ENCODE assay signal across 9 cellular contexts in genomic region chr5:126516133-126516532, GRCh38.
DNase-seq lines count a peak whose midpoint lies in the region; ATAC-seq, FAIRE-seq and TF ChIP-seq lines count a peak whose summit lies in the region.
"Had no signal": no experiment of that assay in that cellular context is flagged by ENCODE, and none has a peak within 500 bp of the region (broad histone marks: within the 10 kb centered on the region; RNA-seq: fewer than 3 reads in every experiment).

No MANE protein-coding gene starts in this region.

- H3K27ac ChIP-seq in thyroid gland = peak overlapping the region in 2 of 3 donors; percentile 7 to 99

- TF ChIP-seq POLR2A in thyroid gland (IDR thresholded peaks at IDR 0.05) = no peak

- H3K4me3 ChIP-seq in bronchial epithelial cell (ENCODE audit: low read depth, low read length) = no peak overlapping the region
- H3K4me3 ChIP-seq in thyroid gland (replicated peaks in 1 of 3) = no peak overlapping the region

- ATAC-seq in HG02588 (IDR thresholded peaks at IDR 0.05; ENCODE audit: unreplicated experiment) (no peak), HG03097 (IDR thresholded peaks at IDR 0.05; ENCODE audit: low FRiP score, unreplicated experiment) (no peak)
- ATAC-seq: activated T-cell treated with anti-CD3 and anti-CD28 coated beads, Interleukin-2, amount 50 U/mL, for 4 hours had no signal

- intact Hi-C loops in thyroid gland (cut with DNase I) = no loop called here

- H3K9me3 ChIP-seq in thyroid gland = no peaks in the 10 kb centered on the region

- no peak for FAIRE-seq in bronchial epithelial cell (lab: Jason Lieb, UNC)
- FAIRE-seq in frontal cortex (lab: Jason Lieb, UNC) = no peak

- 23 to 45% methylated on average over 1 of the region's 1 CpG for WGBS in thyroid gland, 2 donors

- H3K27me3 ChIP-seq in bronchial epithelial cell (ENCODE audit: control insufficient read depth, insufficient read depth, low read length) (no peaks in the 10 kb centered on the region), thyroid gland (no peaks in the 10 kb centered on the region)

- H3K36me3 ChIP-seq in bronchial epithelial cell (ENCODE audit: control insufficient read depth, insufficient read depth, low read length) (no peaks in the 10 kb centered on the region), thyroid gland (no peaks in the 10 kb centered on the region)

- H3K4me1 ChIP-seq in thyroid gland = peaks cover 53 to 76% of the 10 kb centered on the region in 2 donors

- TF ChIP-seq CTCF in bronchial epithelial cell (IDR thresholded peaks at IDR 0.05; ENCODE audit: insufficient read depth, low read length, severe bottlenecking) = no peak
- no peak for TF ChIP-seq CTCF in thyroid gland (IDR thresholded peaks at IDR 0.05)

- peak; percentile 84 for DNase-seq in LHCN-M2 (ENCODE audit: low read depth)
- peak; percentile 75 for DNase-seq in NCI-H345 treated with DMSO at 0.1 percent for 48 hours (lab: John Stamatoyannopoulos, UW; ENCODE audit: unreplicated experiment)
- DNase-seq in bronchial epithelial cell (ENCODE audit: low read depth) = peak; percentile 64
- no peak for DNase-seq in thyroid gland
- no peak for DNase-seq in frontal cortex (ENCODE audit: low spot score in 2 of 2)
- DNase-seq: activated T-cell treated with anti-CD3 and anti-CD28 coated beads, Interleukin-2, amount 50 U/mL, for 4 hours; MM.1S had no signal

Comparison
In these comparisons a context has a peak if more than half of its experiments do, and no peak if none do; other contexts are left out.
1. DNase-seq: peak in LHCN-M2 (single experiment), NCI-H345 treated with DMSO at 0.1 percent for 48 hours (single experiment) and bronchial epithelial cell (single experiment); none in thyroid gland (0 of 2) and frontal cortex (0 of 2).